Comparison of ENCODE assay signal across 16 cellular contexts in the genomic region with DNA sequence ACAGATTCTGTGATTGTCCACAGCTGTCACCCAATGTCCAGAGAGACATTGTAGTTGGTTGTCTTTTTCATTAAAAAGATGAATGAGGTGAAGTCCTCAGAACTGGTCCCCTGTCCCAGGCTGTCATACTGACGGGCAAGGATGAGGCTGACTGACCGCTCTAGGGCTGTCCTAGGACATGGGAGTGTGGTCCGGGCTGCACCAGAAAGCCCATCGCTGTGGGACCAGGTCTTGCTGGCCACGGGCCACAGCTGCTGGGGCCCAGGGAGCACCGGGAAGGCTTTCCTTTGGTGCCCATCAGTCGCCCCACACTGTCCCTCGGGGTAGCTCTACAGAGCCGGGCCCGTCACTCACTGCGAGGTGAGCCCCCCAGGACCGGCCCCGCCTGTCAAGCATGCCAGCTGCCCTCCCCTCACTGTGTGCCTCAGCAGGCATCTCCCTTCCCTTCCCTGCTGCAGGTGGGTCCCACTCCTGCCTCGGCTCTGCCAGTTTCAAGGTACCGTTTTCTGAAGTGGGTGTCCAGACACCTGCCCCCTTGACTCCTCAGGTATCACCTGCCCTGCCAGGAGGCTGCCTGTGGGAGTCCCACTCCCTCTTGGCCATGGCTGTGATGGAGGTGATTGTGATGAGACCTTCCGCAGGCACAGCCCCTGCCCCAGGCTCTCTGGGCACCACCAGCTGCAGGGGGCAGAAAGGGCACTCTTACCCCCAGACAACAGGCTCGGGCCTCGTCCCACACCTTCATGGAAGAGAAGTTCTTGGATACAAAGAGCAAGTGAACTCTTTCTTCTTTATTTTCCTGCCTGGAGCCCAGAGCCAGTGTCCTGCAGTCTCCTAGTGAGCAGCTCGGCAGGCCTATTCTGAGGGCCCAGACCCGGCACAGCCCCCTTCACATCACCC.
"Had no signal": no experiment of that assay in that cellular context is flagged by ENCODE, and none has a peak within 500 bp of the region (broad histone marks: within the 10 kb centered on the region; RNA-seq: fewer than 3 reads in every experiment).

No MANE protein-coding gene starts in this region.

- H3K9me3 ChIP-seq: body of pancreas, mucosa of descending colon, psoas muscle, right lobe of liver, thyroid gland, vagina had no signal

- ATAC-seq: body of pancreas; effector memory CD8-positive, alpha-beta T cell; mucosa of descending colon; naive thymus-derived CD8-positive, alpha-beta T cell had no signal

- DNase-seq: activated CD8-positive, alpha-beta T cell treated with anti-CD3 and anti-CD28 coated beads for 36 hours; activated naive CD4-positive, alpha-beta T cell treated with anti-CD3 and anti-CD28 coated beads, Interleukin-2, amount 10 ng/mL, durations not matched to agents 7 days and 5 days; body of pancreas; effector memory CD8-positive, alpha-beta T cell; hippocampal formation; naive thymus-derived CD8-positive, alpha-beta T cell; psoas muscle; stimulated activated CD4-positive, alpha-beta T cell treated with anti-CD3 and anti-CD28 coated beads, Interleukin-12 subunit alpha, Interleukin-12 subunit beta, amount 100 ng/mL, for 4 hours; stimulated activated CD4-positive, alpha-beta T cell treated with anti-CD3 and anti-CD28 coated beads, Interleukin-2, amount 100 ng/mL, for 48 hours; stimulated activated CD8-positive, alpha-beta memory T cell treated with anti-CD3 and anti-CD28 coated beads, Interleukin-4, amount 100 ng/mL, for 48 hours; thyroid gland had no signal

- H3K4me3 Mint-ChIP-seq: activated CD8-positive, alpha-beta T cell treated with anti-CD3 and anti-CD28 coated beads for 36 hours; activated naive CD4-positive, alpha-beta T cell treated with anti-CD3 and anti-CD28 coated beads, Interleukin-2, amount 10 ng/mL, durations not matched to agents 7 days and 5 days; central memory CD8-positive, alpha-beta T cell; effector memory CD8-positive, alpha-beta T cell; naive thymus-derived CD8-positive, alpha-beta T cell had no signal

- H3K9me3 Mint-ChIP-seq: activated CD8-positive, alpha-beta T cell treated with anti-CD3 and anti-CD28 coated beads for 36 hours; activated naive CD4-positive, alpha-beta T cell treated with anti-CD3 and anti-CD28 coated beads, Interleukin-2, amount 10 ng/mL, durations not matched to agents 7 days and 5 days; central memory CD8-positive, alpha-beta T cell; effector memory CD8-positive, alpha-beta T cell; naive thymus-derived CD8-positive, alpha-beta T cell had no signal

- H3K4me1 Mint-ChIP-seq: activated naive CD4-positive, alpha-beta T cell treated with anti-CD3 and anti-CD28 coated beads, Interleukin-2, amount 10 ng/mL, durations not matched to agents 7 days and 5 days had no signal

- H3K27me3 ChIP-seq: body of pancreas, right lobe of liver, thyroid gland, vagina had no signal

- H3K27me3 Mint-ChIP-seq: activated CD8-positive, alpha-beta T cell treated with anti-CD3 and anti-CD28 coated beads for 36 hours; activated naive CD4-positive, alpha-beta T cell treated with anti-CD3 and anti-CD28 coated beads, Interleukin-2, amount 10 ng/mL, durations not matched to agents 7 days and 5 days; central memory CD8-positive, alpha-beta T cell; effector memory CD8-positive, alpha-beta T cell; naive thymus-derived CD8-positive, alpha-beta T cell had no signal

- H3K36me3 Mint-ChIP-seq: activated naive CD4-positive, alpha-beta T cell treated with anti-CD3 and anti-CD28 coated beads, Interleukin-2, amount 10 ng/mL, durations not matched to agents 7 days and 5 days; naive thymus-derived CD8-positive, alpha-beta T cell had no signal

- H3K36me3 ChIP-seq: right lobe of liver had no signal

- H3K4me1 ChIP-seq: body of pancreas, psoas muscle, right lobe of liver, thyroid gland, vagina had no signal

- H3K27ac ChIP-seq: body of pancreas, psoas muscle, right lobe of liver, thyroid gland, vagina, VCaP had no signal

- H3K4me3 ChIP-seq: body of pancreas, mucosa of descending colon, psoas muscle, right lobe of liver, thyroid gland, vagina had no signal

- H3K27ac Mint-ChIP-seq: activated CD8-positive, alpha-beta T cell treated with anti-CD3 and anti-CD28 coated beads for 36 hours; activated naive CD4-positive, alpha-beta T cell treated with anti-CD3 and anti-CD28 coated beads, Interleukin-2, amount 10 ng/mL, durations not matched to agents 7 days and 5 days had no signal
